In the genomic region with DNA sequence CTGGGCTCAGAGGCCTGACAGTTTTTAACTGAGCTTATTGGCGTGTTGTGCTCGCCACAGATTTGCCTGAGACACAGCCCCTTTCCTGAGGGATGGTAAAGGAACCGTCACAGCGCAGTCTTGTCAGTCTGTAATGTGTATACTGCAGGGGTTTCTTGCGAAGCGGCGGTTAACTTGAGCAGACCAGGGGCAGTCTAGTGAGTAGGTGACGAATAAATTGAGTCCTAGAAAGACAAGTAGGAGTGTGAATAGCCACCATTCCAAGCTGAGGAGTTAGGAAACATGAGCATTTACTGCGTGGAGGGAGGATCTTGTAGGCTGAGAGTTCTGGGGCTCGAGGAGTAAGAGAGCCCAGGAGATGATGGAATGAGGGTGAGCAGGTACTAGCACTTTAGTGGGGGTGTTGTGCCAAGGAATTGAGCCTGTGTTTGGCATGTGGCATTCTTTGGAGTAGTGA, we compare ENCODE assay signal across 1 cellular context.
TF ChIP-seq lines count a peak whose summit lies in the region.

No MANE protein-coding gene starts in this region.

TF ChIP-seq in GM12878, 131 proteins besides CTCF, POLR2A, EP300 and RAD21:
- no peak for TF ChIP-seq ZBED1 (IDR thresholded peaks at IDR 0.05; ENCODE audit: borderline replicate concordance)
- TF ChIP-seq PML (IDR thresholded peaks at IDR 0.05; ENCODE audit: low read length), result 0 out of 2 replicates have a peak, but pooled peaks have one; percentile 13
- TF ChIP-seq, protein P1, sequence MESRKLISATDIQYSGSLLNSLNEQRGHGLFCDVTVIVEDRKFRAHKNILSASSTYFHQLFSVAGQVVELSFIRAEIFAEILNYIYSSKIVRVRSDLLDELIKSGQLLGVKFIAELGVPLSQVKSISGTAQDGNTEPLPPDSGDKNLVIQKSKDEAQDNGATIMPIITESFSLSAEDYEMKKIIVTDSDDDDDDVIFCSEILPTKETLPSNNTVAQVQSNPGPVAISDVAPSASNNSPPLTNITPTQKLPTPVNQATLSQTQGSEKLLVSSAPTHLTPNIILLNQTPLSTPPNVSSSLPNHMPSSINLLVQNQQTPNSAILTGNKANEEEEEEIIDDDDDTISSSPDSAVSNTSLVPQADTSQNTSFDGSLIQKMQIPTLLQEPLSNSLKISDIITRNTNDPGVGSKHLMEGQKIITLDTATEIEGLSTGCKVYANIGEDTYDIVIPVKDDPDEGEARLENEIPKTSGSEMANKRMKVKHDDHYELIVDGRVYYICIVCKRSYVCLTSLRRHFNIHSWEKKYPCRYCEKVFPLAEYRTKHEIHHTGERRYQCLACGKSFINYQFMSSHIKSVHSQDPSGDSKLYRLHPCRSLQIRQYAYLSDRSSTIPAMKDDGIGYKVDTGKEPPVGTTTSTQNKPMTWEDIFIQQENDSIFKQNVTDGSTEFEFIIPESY (IDR thresholded peaks at IDR 0.05), result no peak
- TF ChIP-seq POU2F2 (IDR thresholded peaks at IDR 0.05; ENCODE audit: borderline replicate concordance, low read depth, low read length), result no peak
- TF ChIP-seq, protein P2, sequence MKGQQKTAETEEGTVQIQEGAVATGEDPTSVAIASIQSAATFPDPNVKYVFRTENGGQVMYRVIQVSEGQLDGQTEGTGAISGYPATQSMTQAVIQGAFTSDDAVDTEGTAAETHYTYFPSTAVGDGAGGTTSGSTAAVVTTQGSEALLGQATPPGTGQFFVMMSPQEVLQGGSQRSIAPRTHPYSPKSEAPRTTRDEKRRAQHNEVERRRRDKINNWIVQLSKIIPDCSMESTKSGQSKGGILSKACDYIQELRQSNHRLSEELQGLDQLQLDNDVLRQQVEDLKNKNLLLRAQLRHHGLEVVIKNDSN (IDR thresholded peaks at IDR 0.05; ENCODE audit: borderline replicate concordance, extremely low read length, insufficient read depth, low read depth, low read length), result no peak
